Comparison of ENCODE assay signal across 21 cellular contexts in genomic region chr1:210978316-210978993, GRCh38.
DNase-seq lines count a peak whose midpoint lies in the region; ATAC-seq, FAIRE-seq and TF ChIP-seq lines count a peak whose summit lies in the region.
"Had no signal": no experiment of that assay in that cellular context is flagged by ENCODE, and none has a peak within 500 bp of the region (broad histone marks: within the 10 kb centered on the region; RNA-seq: fewer than 3 reads in every experiment).

No MANE protein-coding gene starts in this region.

- peaks cover 0 to 8% (median 4%) of the 10 kb centered on the region in 7 donors for H3K9me3 Mint-ChIP-seq in CD14-positive monocyte
- H3K9me3 Mint-ChIP-seq: activated CD4-positive, alpha-beta T cell treated with anti-CD3 and anti-CD28 coated beads, Interleukin-2, amount 10 ng/mL, durations not matched to agents 7 days and 5 days; T-cell had no signal

- H3K27me3 Mint-ChIP-seq in CD14-positive monocyte (ENCODE audit: low read depth in 3 of 3), result no peaks in the 10 kb centered on the region
- H3K27me3 Mint-ChIP-seq: activated CD4-positive, alpha-beta T cell treated with anti-CD3 and anti-CD28 coated beads, Interleukin-2, amount 10 ng/mL, durations not matched to agents 7 days and 5 days had no signal

- no TSS peak for BruUV-seq in HepG2 (replicated peaks; lab: Mats Ljungman, UMichigan)
- no TSS peak for BruUV-seq in mammary epithelial cell (replicated peaks; lab: Mats Ljungman, UMichigan)

- TF ChIP-seq RAD21 in HepG2 (CRISPR knock-in tag; IDR thresholded peaks at IDR 0.05), result no peak

- H4K20me1 ChIP-seq in HepG2 (ENCODE audit: insufficient read depth, low read length) (no peaks in the 10 kb centered on the region), mammary epithelial cell (ENCODE audit: insufficient read depth, low read length) (no peaks in the 10 kb centered on the region)
- H4K20me1 ChIP-seq: BLaER1 treated with 17β-estradiol and CSF1 and Interleukin-3, amounts not matched to agents 10 nM and 100 nM had no signal

- H3K27ac ChIP-seq in HepG2 (ENCODE audit: extremely low read length, insufficient read depth, low read length) (no peak overlapping the region), right lobe of liver (no peak overlapping the region), mammary epithelial cell (ENCODE audit: insufficient read depth, low read depth, low read length) (no peak overlapping the region), gastrocnemius medialis (no peak overlapping the region)
- H3K27ac ChIP-seq: BLaER1 treated with 17β-estradiol and CSF1 and Interleukin-3, amounts not matched to agents 10 nM and 100 nM; cardiac muscle cell; esophagus muscularis mucosa; left lung; upper lobe of left lung had no signal

- H3K9me3 ChIP-seq in HepG2 (ENCODE audit: low read length) (no peaks in the 10 kb centered on the region), right lobe of liver (no peaks in the 10 kb centered on the region), mammary epithelial cell (replicated peaks; ENCODE audit: insufficient read depth, low read length) (no peaks in the 10 kb centered on the region), gastrocnemius medialis (no peaks in the 10 kb centered on the region)
- H3K9me3 ChIP-seq: esophagus muscularis mucosa, upper lobe of left lung had no signal

- H3K9ac ChIP-seq in HepG2 (ENCODE audit: insufficient read depth, low read depth, low read length) (no peak overlapping the region), mammary epithelial cell (ENCODE audit: insufficient read depth, low read length) (no peak overlapping the region)
- H3K9ac ChIP-seq: BLaER1 treated with 17β-estradiol and CSF1 and Interleukin-3, amounts not matched to agents 10 nM and 100 nM had no signal

- ATAC-seq in HepG2, result peak; percentile 81
- no peak for ATAC-seq in right lobe of liver
- ATAC-seq in HG03196 (IDR thresholded peaks at IDR 0.05; ENCODE audit: unreplicated experiment), result peak; percentile 94
- no peak for ATAC-seq in gastrocnemius medialis
- no peak for ATAC-seq in activated CD4-positive, CD25-positive, alpha-beta regulatory T cell treated with anti-CD3 and anti-CD28 coated beads, Interleukin-2, amount 50 U/mL, for 24 hours
- ATAC-seq: left lung, T-cell had no signal

- H3K27me3 ChIP-seq in HepG2 (ENCODE audit: control insufficient read depth in 1 of 2, insufficient read depth in 2 of 2, low read length in 2 of 2) (no peaks in the 10 kb centered on the region), right lobe of liver (no peaks in the 10 kb centered on the region), mammary epithelial cell (ENCODE audit: insufficient read depth, low read length) (no peaks in the 10 kb centered on the region), gastrocnemius medialis (no peaks in the 10 kb centered on the region)
- H3K27me3 ChIP-seq: BLaER1 treated with 17β-estradiol and CSF1 and Interleukin-3, amounts not matched to agents 10 nM and 100 nM; cardiac muscle cell; esophagus muscularis mucosa; left lung; upper lobe of left lung had no signal

- CTCF ChIA-PET in HepG2 (lab: Yijun Ruan, JAX; ENCODE audit: low intra/inter-chr PET ratio, low total read pairs), result no interaction called here
- CTCF ChIA-PET in mammary epithelial cell (lab: Charles Lee; ENCODE audit: low non-redundant PET), result no interaction called here

- POLR2A ChIA-PET in HepG2 (lab: Yijun Ruan, JAX), result no interaction called here

- H2AFZ ChIP-seq in HepG2 (ENCODE audit: low read length) (no peak overlapping the region), mammary epithelial cell (ENCODE audit: low read depth, low read length) (no peak overlapping the region)

- DNase-seq in HepG2 (ENCODE audit: low spot score) (no peak), right lobe of liver (no peak), mammary epithelial cell (peak; percentile 30), gastrocnemius medialis (no peak), CD14-positive monocyte (ENCODE audit: low spot score) (no peak), DMS114 treated with DMSO at 0.1 percent for 48 hours (lab: John Stamatoyannopoulos, UW; ENCODE audit: unreplicated experiment) (no peak)
- DNase-seq: activated CD4-positive, alpha-beta T cell treated with anti-CD3 and anti-CD28 coated beads, Interleukin-2, amount 10 ng/mL, durations not matched to agents 7 days and 5 days; activated effector memory CD4-positive, alpha-beta T cell treated with anti-CD3 and anti-CD28 coated beads, Interleukin-2, amount 50 U/mL, for 16 hours; DMS79 treated with DMSO at 0.1 percent for 48 hours; left lung; NCI-H1417; SIG-M5; stimulated activated CD4-positive, alpha-beta T cell treated with anti-CD3 and anti-CD28 coated beads, Interleukin-4, amount 100 ng/mL, for 4 hours; T-cell had no signal

- no peaks in the 10 kb centered on the region for H3K36me3 ChIP-seq in HepG2 (replicated peaks in 1 of 2; ENCODE audit: control insufficient read depth in 1 of 2, insufficient read depth in 2 of 2, low read length in 2 of 2)
- H3K36me3 ChIP-seq in right lobe of liver, result no peaks in the 10 kb centered on the region
- H3K36me3 ChIP-seq in mammary epithelial cell (ENCODE audit: insufficient read depth, low read length), result no peaks in the 10 kb centered on the region
- H3K36me3 ChIP-seq in gastrocnemius medialis, result no peaks in the 10 kb centered on the region
- H3K36me3 ChIP-seq: BLaER1 treated with 17β-estradiol and CSF1 and Interleukin-3, amounts not matched to agents 10 nM and 100 nM; cardiac muscle cell; esophagus muscularis mucosa; left lung; upper lobe of left lung had no signal

- dilution Hi-C loops in mammary epithelial cell (cut with HindIII; ENCODE audit: low sequenced_read_pairs), result no loop called here

- no peak overlapping the region for H3K4me3 ChIP-seq in HepG2 (replicated peaks in 1 of 3; ENCODE audit: insufficient read depth in 1 of 3, low read depth in 2 of 3, low read length in 3 of 3)
- H3K4me3 ChIP-seq in right lobe of liver, result no peak overlapping the region
- no peak overlapping the region for H3K4me3 ChIP-seq in mammary epithelial cell (replicated peaks in 1 of 3; ENCODE audit: insufficient read depth in 1 of 3, low read depth in 2 of 3, low read length in 3 of 3)
- no peak overlapping the region for H3K4me3 ChIP-seq in gastrocnemius medialis
- H3K4me3 ChIP-seq: BLaER1 treated with 17β-estradiol and CSF1 and Interleukin-3, amounts not matched to agents 10 nM and 100 nM; cardiac muscle cell; esophagus muscularis mucosa; left lung; upper lobe of left lung had no signal

- in situ Hi-C loops in HepG2 (cut with HindIII; ENCODE audit: extremely low pct_ligation_motif_present, low pct_unique_long_range_greater_than_20kb), result no loop called here
- in situ Hi-C loops in mammary epithelial cell (cut with MboI; ENCODE audit: low sequenced_read_pairs in 2 of 2), result no loop called here
- in situ Hi-C loops in gastrocnemius medialis (cut with MboI; ENCODE audit: low sequenced_read_pairs in 4 of 4), result no loop called here

- H3K36me3 Mint-ChIP-seq in CD14-positive monocyte, result no peaks in the 10 kb centered on the region
- H3K36me3 Mint-ChIP-seq: T-cell had no signal

- 46% methylated on average over 6 of the region's 6 CpGs for WGBS in HepG2 (ENCODE audit: low lambda C conversion rate)
- 68% methylated on average over 6 of the region's 6 CpGs for WGBS in right lobe of liver (ENCODE audit: insufficient coverage, low coverage, low lambda C conversion rate, missing lambda C conversion rate)
- 77% methylated on average over 6 of the region's 6 CpGs for WGBS in mammary epithelial cell (ENCODE audit: low coverage, missing lambda C conversion rate)

- no peak overlapping the region for H3K27ac Mint-ChIP-seq in CD14-positive monocyte
- H3K27ac Mint-ChIP-seq: activated CD4-positive, alpha-beta T cell treated with anti-CD3 and anti-CD28 coated beads, Interleukin-2, amount 10 ng/mL, durations not matched to agents 7 days and 5 days; T-cell had no signal

- H3K4me1 ChIP-seq in HepG2 (ENCODE audit: insufficient read depth, low read length), result peaks cover 9% of the 10 kb centered on the region; the same call in 1 of the 2 replicates
- no peaks in the 10 kb centered on the region for H3K4me1 ChIP-seq in right lobe of liver
- no peaks in the 10 kb centered on the region for H3K4me1 ChIP-seq in mammary epithelial cell (ENCODE audit: insufficient read depth, low read length)
- no peaks in the 10 kb centered on the region for H3K4me1 ChIP-seq in gastrocnemius medialis
- H3K4me1 ChIP-seq: BLaER1 treated with 17β-estradiol and CSF1 and Interleukin-3, amounts not matched to agents 10 nM and 100 nM; esophagus muscularis mucosa; left lung; upper lobe of left lung had no signal

- no peaks in the 10 kb centered on the region for H3K79me2 ChIP-seq in HepG2 (ENCODE audit: insufficient read depth, low read length)
- H3K79me2 ChIP-seq in mammary epithelial cell (ENCODE audit: insufficient read depth, low read length), result no peaks in the 10 kb centered on the region

- TF ChIP-seq EP300 in HepG2 (IDR thresholded peaks at IDR 0.05; ENCODE audit: low read depth in 2 of 2, low read length in 2 of 2), result no peak
- no peak for TF ChIP-seq EP300 in HepG2 (CRISPR knock-in tag; IDR thresholded peaks at IDR 0.05; ENCODE audit: borderline replicate concordance)

- H3K4me1 Mint-ChIP-seq in CD14-positive monocyte, result no peaks in the 10 kb centered on the region
- H3K4me1 Mint-ChIP-seq: activated CD4-positive, alpha-beta T cell treated with anti-CD3 and anti-CD28 coated beads, Interleukin-2, amount 10 ng/mL, durations not matched to agents 7 days and 5 days; T-cell had no signal

- TF ChIP-seq CTCF in HepG2 (CRISPR knock-in tag; IDR thresholded peaks at IDR 0.05) (no peak), right lobe of liver (IDR thresholded peaks at IDR 0.05) (no peak), mammary epithelial cell (conservative IDR thresholded peaks at IDR 0.05 in 1 of 2, IDR thresholded peaks at IDR 0.05 in 1 of 2; ENCODE audit: extremely low read depth in 1 of 2, insufficient read depth in 1 of 2, low read depth in 1 of 2, low read length in 2 of 2) (no peak), gastrocnemius medialis (IDR thresholded peaks at IDR 0.05 in 4 of 5, conservative IDR thresholded peaks at IDR 0.05 in 1 of 5) (no peak), CD14-positive monocyte (IDR thresholded peaks at IDR 0.05) (no peak)

- no peak overlapping the region for H3K4me2 ChIP-seq in HepG2 (ENCODE audit: low read depth, low read length)
- no peak overlapping the region for H3K4me2 ChIP-seq in mammary epithelial cell (ENCODE audit: insufficient read depth, low read depth, low read length)
- H3K4me2 ChIP-seq: BLaER1 treated with 17β-estradiol and CSF1 and Interleukin-3, amounts not matched to agents 10 nM and 100 nM had no signal

- intact Hi-C loops in HepG2 (cut with micrococcal nuclease; ENCODE audit: unreplicated experiment) (no loop called here), right lobe of liver (cut with DNase I) (no loop called here), mammary epithelial cell (cut with micrococcal nuclease) (no loop called here), gastrocnemius medialis (cut with DNase I; ENCODE audit: low total_unique reads) (no loop called here), CD14-positive monocyte (cut with micrococcal nuclease) (no loop called here)

- no peak overlapping the region for H3K4me3 Mint-ChIP-seq in CD14-positive monocyte
- H3K4me3 Mint-ChIP-seq: activated CD4-positive, alpha-beta T cell treated with anti-CD3 and anti-CD28 coated beads, Interleukin-2, amount 10 ng/mL, durations not matched to agents 7 days and 5 days; T-cell had no signal

- TF ChIP-seq POLR2A in HepG2 (IDR thresholded peaks at IDR 0.05; ENCODE audit: insufficient read depth in 1 of 2, low read depth in 2 of 2, low read length in 2 of 2) (no peak), right lobe of liver (IDR thresholded peaks at IDR 0.05) (no peak), gastrocnemius medialis (IDR thresholded peaks at IDR 0.05) (no peak)

- FAIRE-seq in HepG2 (lab: Jason Lieb, UNC), result no peak
- FAIRE-seq: A204.1 had no signal

Comparison
In these comparisons a context has a peak if more than half of its experiments do, and no peak if none do; other contexts are left out.
1. ATAC-seq: peak in HepG2 (single experiment) and HG03196 (single experiment); none in right lobe of liver (0 of 4), gastrocnemius medialis (0 of 2) and activated CD4-positive, CD25-positive, alpha-beta regulatory T cell treated with anti-CD3 and anti-CD28 coated beads, Interleukin-2, amount 50 U/mL, for 24 hours (0 of 2).